15 cellular contexts compared by ENCODE assay signal in the genomic region with DNA sequence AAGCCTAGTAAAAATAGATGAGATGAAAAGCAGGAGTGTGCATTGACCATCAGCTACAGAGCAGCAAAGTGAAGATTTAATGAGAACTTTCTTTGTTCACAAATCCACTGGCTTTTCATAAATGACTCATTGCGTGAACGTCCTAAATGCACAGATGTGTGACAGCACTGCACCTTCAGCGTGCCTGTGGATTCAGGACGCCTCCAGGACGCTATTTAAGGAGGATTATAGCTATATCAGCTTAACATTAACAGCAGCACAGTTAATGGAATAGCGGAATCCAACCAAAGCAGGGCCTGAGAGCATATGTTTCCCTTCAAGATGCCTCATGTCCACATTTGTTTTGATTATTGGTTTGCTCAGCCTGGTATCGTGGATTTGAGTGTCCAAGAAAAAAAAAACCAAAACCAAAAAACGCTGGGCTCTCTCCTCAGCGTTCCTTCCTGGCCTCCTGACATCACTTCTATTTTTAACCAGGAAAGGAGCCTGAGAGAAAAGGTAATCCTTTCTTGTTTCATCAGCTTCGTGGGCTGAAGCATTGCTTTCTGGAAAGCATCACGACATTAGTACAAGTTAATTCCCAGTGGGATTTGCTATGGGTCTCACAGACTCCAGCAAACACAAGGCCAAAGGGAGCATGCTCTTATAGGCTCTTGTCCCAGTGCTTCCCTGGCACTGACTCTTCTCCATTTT.
A peak's percentile ranks its signal among the peaks of the same experiment; 100 is the strongest.
DNase-seq lines count a peak whose midpoint lies in the region; ATAC-seq and TF ChIP-seq lines count a peak whose summit lies in the region.
"Had no signal": no experiment of that assay in that cellular context is flagged by ENCODE, and none has a peak within 500 bp of the region (broad histone marks: within the 10 kb centered on the region; RNA-seq: fewer than 3 reads in every experiment).

No MANE protein-coding gene starts in this region.

- ATAC-seq in thoracic aorta (ENCODE audit: insufficient number of reproducible peaks, low FRiP score, low read depth) = no peak
- ATAC-seq in natural killer cell treated with Interleukin-12 subunit alpha and Interleukin-12 subunit beta and Interleukin-15 and Interleukin-18, amount 100 ng/mL, for 72 hours = no peak

- peaks cover 5% of the 10 kb centered on the region for H3K9me3 Mint-ChIP-seq in natural killer cell treated with Interleukin-12 subunit alpha and Interleukin-12 subunit beta and Interleukin-15 and Interleukin-18, amount 100 ng/mL, for 72 hours

- no peak overlapping the region for H3K4me3 Mint-ChIP-seq in natural killer cell treated with Interleukin-12 subunit alpha and Interleukin-12 subunit beta and Interleukin-15 and Interleukin-18, amount 100 ng/mL, for 72 hours
- H3K4me3 Mint-ChIP-seq: CD14-positive monocyte had no signal

- no peak overlapping the region for H3K27ac Mint-ChIP-seq in natural killer cell treated with Interleukin-12 subunit alpha and Interleukin-12 subunit beta and Interleukin-15 and Interleukin-18, amount 100 ng/mL, for 72 hours
- H3K27ac Mint-ChIP-seq: CD14-positive monocyte had no signal

- H3K36me3 ChIP-seq in colonic mucosa (no peaks in the 10 kb centered on the region), muscle layer of duodenum (ENCODE audit: control insufficient read depth in 1 of 2, insufficient read depth in 2 of 2, low read length in 2 of 2) (no peaks in the 10 kb centered on the region), thoracic aorta (no peaks in the 10 kb centered on the region)

- H3K4me1 Mint-ChIP-seq in natural killer cell treated with Interleukin-12 subunit alpha and Interleukin-12 subunit beta and Interleukin-15 and Interleukin-18, amount 100 ng/mL, for 72 hours (ENCODE audit: low read depth in 2 of 2) = no peaks in the 10 kb centered on the region
- H3K4me1 Mint-ChIP-seq: CD14-positive monocyte had no signal

- H3K27me3 Mint-ChIP-seq in natural killer cell treated with Interleukin-12 subunit alpha and Interleukin-12 subunit beta and Interleukin-15 and Interleukin-18, amount 100 ng/mL, for 72 hours = peaks cover 2 to 6% of the 10 kb centered on the region in 2 donors

- DNase-seq in NCI-H524 (lab: John Stamatoyannopoulos, UW) (peak; percentile 76 to 91), colonic mucosa (no peak), thoracic aorta (ENCODE audit: low spot score) (no peak), dorsolateral prefrontal cortex (no peak), C1 segment of cervical spinal cord (lab: John Stamatoyannopoulos, UW) (no peak), GM03348 (ENCODE audit: low spot score) (no peak)
- no peak for DNase-seq in natural killer cell treated with Interleukin-12 subunit alpha and Interleukin-12 subunit beta and Interleukin-15 and Interleukin-18, amount 100 ng/mL, for 72 hours (ENCODE audit: low spot score)
- DNase-seq: EL, NCI-H1048, NCI-H146, NCI-H2081, NCI-H510A treated with DMSO at 0.1 percent for 48 hours, SHP77 had no signal

- H3K9ac ChIP-seq in colonic mucosa (ENCODE audit: low read depth in 2 of 2, low read length in 2 of 2) = no peak overlapping the region

- H3K9me3 ChIP-seq in colonic mucosa (no peaks in the 10 kb centered on the region), muscle layer of duodenum (ENCODE audit: control insufficient read depth in 1 of 2, low read length in 2 of 2) (no peaks in the 10 kb centered on the region), thoracic aorta (peaks cover 6% of the 10 kb centered on the region)

- no peak overlapping the region for H3K4me3 ChIP-seq in colonic mucosa
- no peak overlapping the region for H3K4me3 ChIP-seq in muscle layer of duodenum (ENCODE audit: low read depth in 1 of 2, low read length in 2 of 2)
- H3K4me3 ChIP-seq in thoracic aorta = peak overlapping the region; percentile 24
- no peak overlapping the region for H3K4me3 ChIP-seq in dorsolateral prefrontal cortex

- H3K27ac ChIP-seq in colonic mucosa (peak overlapping the region; percentile 30), muscle layer of duodenum (ENCODE audit: low read length) (peak overlapping the region; percentile 78), thoracic aorta (peak overlapping the region in 1 of 2 donors; percentile 43), dorsolateral prefrontal cortex (no peak overlapping the region)

- no peaks in the 10 kb centered on the region for H3K36me3 Mint-ChIP-seq in natural killer cell treated with Interleukin-12 subunit alpha and Interleukin-12 subunit beta and Interleukin-15 and Interleukin-18, amount 100 ng/mL, for 72 hours
- H3K36me3 Mint-ChIP-seq: CD14-positive monocyte had no signal

- no peaks in the 10 kb centered on the region for H3K27me3 ChIP-seq in colonic mucosa
- no peaks in the 10 kb centered on the region for H3K27me3 ChIP-seq in muscle layer of duodenum (ENCODE audit: low read depth, low read length)
- no peaks in the 10 kb centered on the region for H3K27me3 ChIP-seq in thoracic aorta (replicated peaks; ENCODE audit: insufficient read depth)
- H3K27me3 ChIP-seq in dorsolateral prefrontal cortex = peaks cover 0 to 4% (median 0%) of the 10 kb centered on the region in 45 donors

- H3K4me1 ChIP-seq in colonic mucosa = no peaks in the 10 kb centered on the region
- no peaks in the 10 kb centered on the region for H3K4me1 ChIP-seq in muscle layer of duodenum (ENCODE audit: control insufficient read depth in 1 of 2, insufficient read depth in 2 of 2, low read length in 2 of 2)
- H3K4me1 ChIP-seq in thoracic aorta (ENCODE audit: control insufficient read depth in 1 of 2, low read depth in 2 of 2) = peaks cover 4 to 17% of the 10 kb centered on the region in 2 donors

- intact Hi-C loops in colonic mucosa (cut with DNase I) (no loop called here), dorsolateral prefrontal cortex (cut with DNase I) (no loop called here)

- no peak for TF ChIP-seq CTCF in colonic mucosa (IDR thresholded peaks at IDR 0.05)
- no peak for TF ChIP-seq CTCF in thoracic aorta (IDR thresholded peaks at IDR 0.05)
- no peak for TF ChIP-seq CTCF in dorsolateral prefrontal cortex (IDR thresholded peaks at IDR 0.05 in 54 of 56, conservative IDR thresholded peaks at IDR 0.05 in 2 of 56; ENCODE audit: low read depth in 1 of 56, partially characterized antibody in 56 of 56)

Comparison
In these comparisons a context has a peak if more than half of its experiments do, and no peak if none do; other contexts are left out.
1. DNase-seq: peak in NCI-H524 (2 of 2); none in colonic mucosa (single experiment), thoracic aorta (single experiment), natural killer cell treated with Interleukin-12 subunit alpha and Interleukin-12 subunit beta and Interleukin-15 and Interleukin-18, amount 100 ng/mL, for 72 hours (single experiment), dorsolateral prefrontal cortex (0 of 10), C1 segment of cervical spinal cord (0 of 14) and GM03348 (single experiment).
2. H3K27ac ChIP-seq: peak in colonic mucosa (single experiment) and muscle layer of duodenum (single experiment); none in dorsolateral prefrontal cortex (0 of 59).